In the genomic region with DNA sequence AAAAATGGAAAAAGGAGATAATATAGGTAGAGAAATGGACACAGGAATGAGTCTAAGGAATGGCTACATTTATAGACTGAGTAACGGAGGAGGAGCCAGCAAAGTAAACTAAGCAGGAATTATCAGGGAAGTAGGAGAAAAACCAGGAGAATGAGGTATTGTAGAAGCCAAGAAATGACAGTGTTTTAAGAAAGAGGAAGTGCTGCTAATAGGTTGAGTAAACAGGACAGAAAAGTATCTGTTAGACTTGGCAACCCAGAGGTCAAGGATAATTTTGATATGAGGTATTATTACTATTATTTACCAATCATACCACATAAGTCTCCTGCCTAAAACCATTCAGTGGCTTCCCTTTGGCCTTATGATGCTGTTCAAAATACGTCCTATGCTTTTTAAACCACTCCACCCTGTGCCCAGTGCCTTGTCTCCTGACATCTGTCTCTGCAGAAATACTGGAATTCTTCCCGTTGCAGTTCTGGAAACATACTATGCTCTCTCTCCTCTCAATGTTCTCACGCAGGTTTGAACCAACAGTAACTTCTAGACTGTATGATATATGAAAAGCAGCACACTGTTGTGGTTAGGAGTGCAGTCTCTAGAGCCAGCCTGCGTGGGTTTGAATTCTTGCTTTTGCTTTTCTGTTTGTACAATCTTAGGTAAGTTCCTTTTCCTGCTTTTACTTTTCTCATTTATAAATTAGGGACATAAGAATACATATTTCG, we compare ENCODE assay signal across 11 cellular contexts. TPM values are rescaled to one million over a fixed set of nuclear protein-coding genes. Genes with fewer than 3 reads are reported as not detected.
DNase-seq lines count a peak whose midpoint lies in the region; ATAC-seq and TF ChIP-seq lines count a peak whose summit lies in the region.
"Had no signal": no experiment of that assay in that cellular context is flagged by ENCODE, and none has a peak within 500 bp of the region (broad histone marks: within the 10 kb centered on the region; RNA-seq: fewer than 3 reads in every experiment).

No MANE protein-coding gene starts in this region.

- peak overlapping the region; percentile 37 for H3K27ac ChIP-seq in subcutaneous abdominal adipose tissue (ENCODE audit: low read depth, low read length)
- no peak overlapping the region for H3K27ac ChIP-seq in caudate nucleus (ENCODE audit: low read depth, low read length)
- H3K27ac ChIP-seq: upper lobe of left lung had no signal

- H3K9ac ChIP-seq in subcutaneous abdominal adipose tissue (ENCODE audit: low read length in 5 of 5), result no peak overlapping the region

- H3K9me3 Mint-ChIP-seq in activated CD4-positive, alpha-beta T cell treated with anti-CD3 and anti-CD28 coated beads for 36 hours (ENCODE audit: low read depth), result peaks cover 10% of the 10 kb centered on the region

- DNase-seq in activated CD4-positive, alpha-beta T cell treated with anti-CD3 and anti-CD28 coated beads for 36 hours, result peak; percentile 11
- DNase-seq in activated CD4-positive, alpha-beta T cell treated with anti-CD3 and anti-CD28 coated beads for 48 hours, result no peak
- DNase-seq in LNCaP clone FGC (ENCODE audit: low read depth) (peak; percentile 69), posterior vena cava (ENCODE audit: low spot score) (no peak), Right ventricle myocardium inferior (ENCODE audit: missing footprints) (no peak), caudate nucleus (lab: John Stamatoyannopoulos, UW) (no peak)
- DNase-seq: activated CD8-positive, alpha-beta memory T cell treated with anti-CD3 and anti-CD28 coated beads, Interleukin-2, amount 50 U/mL, for 48 hours; central memory CD4-positive, alpha-beta T cell had no signal

- H3K27me3 Mint-ChIP-seq in activated CD4-positive, alpha-beta T cell treated with anti-CD3 and anti-CD28 coated beads for 36 hours, result peaks cover 4% of the 10 kb centered on the region

- peaks cover 3% of the 10 kb centered on the region for H3K36me3 Mint-ChIP-seq in activated CD4-positive, alpha-beta T cell treated with anti-CD3 and anti-CD28 coated beads for 36 hours (ENCODE audit: low read depth)

- H3K4me3 Mint-ChIP-seq in activated CD4-positive, alpha-beta T cell treated with anti-CD3 and anti-CD28 coated beads for 36 hours, result no peak overlapping the region

- H3K4me1 Mint-ChIP-seq in activated CD4-positive, alpha-beta T cell treated with anti-CD3 and anti-CD28 coated beads for 36 hours, result peaks cover 11% of the 10 kb centered on the region

- H3K27ac Mint-ChIP-seq in activated CD4-positive, alpha-beta T cell treated with anti-CD3 and anti-CD28 coated beads for 36 hours, result no peak overlapping the region

- CTCF ChIA-PET in activated CD4-positive, alpha-beta T cell treated with anti-CD3 and anti-CD28 coated beads for 36 hours (lab: Charles Lee), result no interaction called here

- H3K27me3 ChIP-seq in subcutaneous abdominal adipose tissue (ENCODE audit: control insufficient read depth in 5 of 5, insufficient read depth in 4 of 5, low read length in 5 of 5), result no peaks in the 10 kb centered on the region
- H3K27me3 ChIP-seq: upper lobe of left lung had no signal

- POLR2A ChIA-PET in activated CD4-positive, alpha-beta T cell treated with anti-CD3 and anti-CD28 coated beads for 36 hours (lab: Charles Lee), result no interaction called here

- no peaks in the 10 kb centered on the region for H3K9me3 ChIP-seq in subcutaneous abdominal adipose tissue (ENCODE audit: control insufficient read depth in 5 of 5, low read length in 5 of 5)
- H3K9me3 ChIP-seq: upper lobe of left lung had no signal

- ATAC-seq in activated CD4-positive, alpha-beta T cell treated with anti-CD3 and anti-CD28 coated beads for 36 hours, result peak; percentile 57
- ATAC-seq in HG02678 (IDR thresholded peaks at IDR 0.05; ENCODE audit: unreplicated experiment), result peak; percentile 86
- no peak for ATAC-seq in Right ventricle myocardium inferior

- intact Hi-C loops in activated CD4-positive, alpha-beta T cell treated with anti-CD3 and anti-CD28 coated beads for 36 hours (cut with DNase I, micrococcal nuclease), result no loop called here
- intact Hi-C loops in posterior vena cava (cut with DNase I) (no loop called here), Right ventricle myocardium inferior (cut with DNase I) (no loop called here)

- no peak for TF ChIP-seq CTCF in LNCaP clone FGC (IDR thresholded peaks at IDR 0.05; ENCODE audit: control insufficient read depth, extremely low read depth, insufficient read depth)

- H3K4me3 ChIP-seq in LNCaP clone FGC (ENCODE audit: low read depth, low read length), result no peak overlapping the region
- H3K4me3 ChIP-seq in subcutaneous abdominal adipose tissue (ENCODE audit: low read depth in 1 of 5, low read length in 5 of 5), result no peak overlapping the region
- H3K4me3 ChIP-seq: upper lobe of left lung had no signal

- H3K36me3 ChIP-seq in subcutaneous abdominal adipose tissue (ENCODE audit: control insufficient read depth in 5 of 5, insufficient read depth in 5 of 5, low read length in 5 of 5), result no peaks in the 10 kb centered on the region
- H3K36me3 ChIP-seq: upper lobe of left lung had no signal

- H3K4me1 ChIP-seq in subcutaneous abdominal adipose tissue (ENCODE audit: control insufficient read depth in 5 of 5, insufficient read depth in 5 of 5, low read length in 5 of 5), result peaks cover 0 to 16% (median 6%) of the 10 kb centered on the region in 5 donors
- H3K4me1 ChIP-seq: upper lobe of left lung had no signal

RNA-seq across cellular contexts. Expression of a gene that starts 24.6 kb away (rescaled TPM):
- 10 to 100 TPM; 46.9 to 49.0 TPM for total RNA-seq in activated CD4-positive, alpha-beta T cell treated with anti-CD3 and anti-CD28 coated beads for 36 hours
- total RNA-seq in posterior vena cava (100 to 1,000 TPM; 117 to 165 TPM), Right ventricle myocardium inferior (188 TPM)

Comparison
In these comparisons a context has a peak if more than half of its experiments do, and no peak if none do; other contexts are left out.
1. DNase-seq: peak in activated CD4-positive, alpha-beta T cell treated with anti-CD3 and anti-CD28 coated beads for 36 hours (single experiment) and LNCaP clone FGC (single experiment); none in activated CD4-positive, alpha-beta T cell treated with anti-CD3 and anti-CD28 coated beads for 48 hours (single experiment), posterior vena cava (single experiment), Right ventricle myocardium inferior (single experiment) and caudate nucleus (0 of 61).